16 cellular contexts compared by ENCODE assay signal in the genomic region with DNA sequence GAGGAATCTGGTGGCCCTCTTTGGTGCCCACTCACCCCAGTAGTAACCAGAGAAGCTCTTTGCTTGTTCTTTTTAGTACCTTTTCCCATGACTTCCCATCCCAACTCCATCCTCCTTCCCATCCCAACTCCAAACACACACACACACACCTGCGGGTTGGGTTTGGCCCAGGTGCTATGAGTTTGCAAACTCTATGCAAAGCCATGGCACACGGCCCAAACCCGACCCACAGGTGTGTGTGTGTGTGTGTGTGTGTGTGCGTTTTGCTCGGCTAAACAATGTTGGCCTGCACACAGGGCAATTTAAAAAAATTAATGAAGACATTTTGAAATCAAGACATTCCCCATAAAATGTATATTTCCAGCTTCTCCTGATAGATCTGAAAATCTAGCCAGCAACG.
"Had no signal": no experiment of that assay in that cellular context is flagged by ENCODE, and none has a peak within 500 bp of the region (broad histone marks: within the 10 kb centered on the region; RNA-seq: fewer than 3 reads in every experiment).

No MANE protein-coding gene starts in this region.

- H3K9me3 ChIP-seq: ascending aorta, ovary, transverse colon had no signal

- DNase-seq: activated B cell treated with CpG ODN at 0.5 μM for 24 hours; activated CD4-positive, alpha-beta T cell treated with anti-CD3 and anti-CD28 coated beads for 48 hours; activated CD8-positive, alpha-beta T cell treated with anti-CD3 and anti-CD28 coated beads for 36 hours; activated naive CD4-positive, alpha-beta T cell treated with anti-CD3 and anti-CD28 coated beads, Interleukin-2, amount 50 U/mL, for 16 hours; activated T-cell treated with anti-CD3 and anti-CD28 coated beads, Interleukin-2, amount 50 U/mL, for 24 hours; effector CD8-positive, alpha-beta T cell; immature natural killer cell; naive B cell; ovary; stimulated activated CD8-positive, alpha-beta memory T cell treated with anti-CD3 and anti-CD28 coated beads, Interleukin-4, amount 100 ng/mL, for 48 hours; stimulated activated naive CD4-positive, alpha-beta T cell treated with Interleukin-2 at 50 U/mL for 16 hours; substantia nigra; T-cell; transverse colon had no signal

- H3K27me3 ChIP-seq: ascending aorta, ovary, transverse colon had no signal

- ATAC-seq: activated CD8-positive, alpha-beta T cell treated with anti-CD3 and anti-CD28 coated beads for 36 hours; esophagus mucosa; T-cell had no signal

- H3K27ac ChIP-seq: ascending aorta, ovary had no signal

- H3K4me3 ChIP-seq: ascending aorta, ovary, transverse colon had no signal

- H3K36me3 ChIP-seq: ascending aorta, ovary, transverse colon had no signal
